ENCODE assay signal across 8 cellular contexts in genomic region chr12:124909831-124910560, GRCh38. TPM values are rescaled to one million over a fixed set of nuclear protein-coding genes. Genes with fewer than 3 reads are reported as not detected.
DNase-seq lines count a peak whose midpoint lies in the region; ATAC-seq and TF ChIP-seq lines count a peak whose summit lies in the region.

No MANE protein-coding gene starts in this region.

- no peak for TF ChIP-seq POLR2A in testis (IDR thresholded peaks at IDR 0.05)

- DNase-seq in activated T-cell treated with anti-CD3 and anti-CD28 coated beads, Interleukin-2, amount 50 U/mL, for 24 hours: no peak
- DNase-seq in activated T-cell treated with anti-CD3 and anti-CD28 coated beads, Interleukin-2, amount 50 U/mL, for 1 hour: no peak
- DNase-seq in activated naive CD8-positive, alpha-beta T cell treated with anti-CD3 and anti-CD28 coated beads, Interleukin-2, amount 50 U/mL, for 24 hours: no peak
- DNase-seq in kidney tubule cell (ENCODE audit: low spot score) (peak; percentile 62), testis (no peak), NCI-H82 (lab: John Stamatoyannopoulos, UW) (no peak), SJCRH30 (no peak), NCI-H446 treated with DMSO at 0.1 percent for 48 hours (lab: John Stamatoyannopoulos, UW) (no peak)

- H3K27me3 ChIP-seq in testis (no peaks in the 10 kb centered on the region), SJCRH30 (no peaks in the 10 kb centered on the region)

- WGBS in testis, 2 donors: 67 to 73% methylated on average over 8 of the region's 8 CpGs

- H3K4me3 ChIP-seq in testis (no peak overlapping the region), SJCRH30 (no peak overlapping the region)

- H3K27ac Mint-ChIP-seq in activated T-cell treated with anti-CD3 and anti-CD28 coated beads, Interleukin-2, amount 50 U/mL, for 24 hours: peak overlapping the region; percentile 83
- peak overlapping the region; percentile 33 for H3K27ac Mint-ChIP-seq in activated naive CD8-positive, alpha-beta T cell treated with anti-CD3 and anti-CD28 coated beads, Interleukin-2, amount 50 U/mL, for 24 hours

- intact Hi-C loops in testis (cut with DNase I; ENCODE audit: low total_unique reads): no loop called here

- H3K36me3 ChIP-seq in testis (ENCODE audit: low read depth, missing control alignments): no peaks in the 10 kb centered on the region
- H3K36me3 ChIP-seq in SJCRH30: peaks cover 19% of the 10 kb centered on the region

- no peak for TF ChIP-seq CTCF in testis (IDR thresholded peaks at IDR 0.05)

- peak overlapping the region; percentile 64 for H3K4me3 Mint-ChIP-seq in activated T-cell treated with anti-CD3 and anti-CD28 coated beads, Interleukin-2, amount 50 U/mL, for 24 hours
- peak overlapping the region; percentile 19 for H3K4me3 Mint-ChIP-seq in activated naive CD8-positive, alpha-beta T cell treated with anti-CD3 and anti-CD28 coated beads, Interleukin-2, amount 50 U/mL, for 24 hours

- H3K27me3 Mint-ChIP-seq in activated T-cell treated with anti-CD3 and anti-CD28 coated beads, Interleukin-2, amount 50 U/mL, for 24 hours: peaks cover 4% of the 10 kb centered on the region
- no peaks in the 10 kb centered on the region for H3K27me3 Mint-ChIP-seq in activated naive CD8-positive, alpha-beta T cell treated with anti-CD3 and anti-CD28 coated beads, Interleukin-2, amount 50 U/mL, for 24 hours

- peaks cover 28% of the 10 kb centered on the region for H3K4me1 ChIP-seq in testis
- peaks cover 4% of the 10 kb centered on the region; the same call in 1 of the 2 replicates for H3K4me1 ChIP-seq in SJCRH30

- ATAC-seq in activated naive CD8-positive, alpha-beta T cell treated with anti-CD3 and anti-CD28 coated beads, Interleukin-2, amount 50 U/mL, for 24 hours: no peak

- peaks cover 43% of the 10 kb centered on the region for H3K36me3 Mint-ChIP-seq in activated T-cell treated with anti-CD3 and anti-CD28 coated beads, Interleukin-2, amount 50 U/mL, for 24 hours (ENCODE audit: low read depth)
- H3K36me3 Mint-ChIP-seq in activated naive CD8-positive, alpha-beta T cell treated with anti-CD3 and anti-CD28 coated beads, Interleukin-2, amount 50 U/mL, for 24 hours (ENCODE audit: low read depth): peaks cover 39% of the 10 kb centered on the region

- peaks cover 51% of the 10 kb centered on the region for H3K4me1 Mint-ChIP-seq in activated T-cell treated with anti-CD3 and anti-CD28 coated beads, Interleukin-2, amount 50 U/mL, for 24 hours (ENCODE audit: low read depth)
- peaks cover 45% of the 10 kb centered on the region for H3K4me1 Mint-ChIP-seq in activated naive CD8-positive, alpha-beta T cell treated with anti-CD3 and anti-CD28 coated beads, Interleukin-2, amount 50 U/mL, for 24 hours

- H3K9me3 ChIP-seq in testis (no peaks in the 10 kb centered on the region), SJCRH30 (replicated peaks) (no peaks in the 10 kb centered on the region)

- no peaks in the 10 kb centered on the region for H3K9me3 Mint-ChIP-seq in activated T-cell treated with anti-CD3 and anti-CD28 coated beads, Interleukin-2, amount 50 U/mL, for 24 hours
- H3K9me3 Mint-ChIP-seq in activated naive CD8-positive, alpha-beta T cell treated with anti-CD3 and anti-CD28 coated beads, Interleukin-2, amount 50 U/mL, for 24 hours: no peaks in the 10 kb centered on the region

- H3K27ac ChIP-seq in testis (peak overlapping the region; percentile 14 to 31), SJCRH30 (no peak overlapping the region)

RNA-seq across cellular contexts. Expression of gene UBC, which starts 4.5 kb away (rescaled TPM):
- total RNA-seq in testis: 1,000 to 10,000 TPM; 1,262 to 1,458 TPM
- 2,678 TPM for polyA plus RNA-seq in testis (ENCODE audit: insufficient read depth, low read depth, low replicate concordance)
- 492 and 503 TPM in 2 replicates for total RNA-seq in SJCRH30 (2014; rRNA removed; shearing (Covaris generic))

RNA-seq across cellular contexts. Expression of gene SCARB1, which starts 46.3 kb away (rescaled TPM):
- total RNA-seq in testis: 10 to 100 TPM; 46.9 to 73.6 TPM
- polyA plus RNA-seq in testis (ENCODE audit: insufficient read depth, low read depth, low replicate concordance): 116 TPM
- 36.1 TPM in 2 replicates for total RNA-seq in SJCRH30 (2014; rRNA removed; shearing (Covaris generic))
